In the genomic region with DNA sequence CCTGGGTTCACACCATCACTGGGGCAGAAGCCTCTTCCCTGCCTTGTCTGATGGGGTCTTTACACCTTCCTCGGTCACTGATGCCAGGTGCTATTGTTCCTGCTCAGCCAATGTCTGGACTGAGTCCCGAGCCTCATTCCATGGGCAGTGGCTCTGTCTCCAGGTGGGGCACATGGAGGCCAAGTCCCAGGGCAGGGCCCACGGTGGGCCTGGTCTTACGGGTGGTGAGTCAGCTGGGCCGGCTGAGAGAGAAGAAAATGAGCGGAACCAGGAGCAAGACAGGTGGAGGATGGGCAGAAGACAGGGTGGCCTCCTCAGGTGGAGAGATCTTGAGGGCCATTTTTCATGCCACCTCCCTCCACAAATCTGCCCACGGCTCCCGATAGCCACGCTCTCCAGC, we compare ENCODE assay signal across 18 cellular contexts.
"Had no signal": no experiment of that assay in that cellular context is flagged by ENCODE, and none has a peak within 500 bp of the region (broad histone marks: within the 10 kb centered on the region; RNA-seq: fewer than 3 reads in every experiment).

No MANE protein-coding gene starts in this region.

- H3K27ac ChIP-seq: breast epithelium, left lung had no signal

- H3K4me1 ChIP-seq: breast epithelium had no signal

- H3K9me3 Mint-ChIP-seq: activated naive CD4-positive, alpha-beta T cell treated with anti-CD3 and anti-CD28 coated beads for 36 hours; activated naive CD8-positive, alpha-beta T cell treated with anti-CD3 and anti-CD28 coated beads, Interleukin-2, amount 10 ng/mL, durations not matched to agents 7 days and 5 days; memory B cell; nephron; T-helper 1 cell treated with Interleukin-12 subunit alpha and Interleukin-12 subunit beta and Interleukin-4 antibody, amounts not matched to agents 30 μg/mL and 1 μg/mL, for 36 hours; WTC11 had no signal

- H3K4me3 Mint-ChIP-seq: activated naive CD4-positive, alpha-beta T cell treated with anti-CD3 and anti-CD28 coated beads for 36 hours; activated naive CD8-positive, alpha-beta T cell treated with anti-CD3 and anti-CD28 coated beads, Interleukin-2, amount 10 ng/mL, durations not matched to agents 7 days and 5 days; memory B cell; nephron; T-helper 1 cell treated with Interleukin-12 subunit alpha and Interleukin-12 subunit beta and Interleukin-4 antibody, amounts not matched to agents 30 μg/mL and 1 μg/mL, for 36 hours; WTC11 had no signal

- DNase-seq: activated CD8-positive, alpha-beta memory T cell treated with anti-CD3 and anti-CD28 coated beads for 24 hours; activated effector memory CD4-positive, alpha-beta T cell treated with Interleukin-2 at 50 U/mL for 16 hours; activated naive CD4-positive, alpha-beta T cell treated with anti-CD3 and anti-CD28 coated beads for 36 hours; activated naive CD8-positive, alpha-beta T cell treated with anti-CD3 and anti-CD28 coated beads, Interleukin-2, amount 10 ng/mL, durations not matched to agents 7 days and 5 days; activated T-cell treated with anti-CD3 and anti-CD28 coated beads, Interleukin-2, amount 50 U/mL, for 48 hours; amniotic stem cell; cerebellar nuclear complex; foreskin fibroblast; nucleus accumbens; stimulated activated CD4-positive, alpha-beta T cell treated with anti-CD3 and anti-CD28 coated beads, Interleukin-4, amount 100 ng/mL, for 1 hour; stimulated activated naive CD4-positive, alpha-beta T cell; T1000 had no signal

- H3K4me3 ChIP-seq: breast epithelium, left lung had no signal

- H3K9me3 ChIP-seq: breast epithelium, left lung had no signal

- H3K4me1 Mint-ChIP-seq: activated naive CD8-positive, alpha-beta T cell treated with anti-CD3 and anti-CD28 coated beads, Interleukin-2, amount 10 ng/mL, durations not matched to agents 7 days and 5 days had no signal

- ATAC-seq: WTC11 had no signal

- H3K27me3 Mint-ChIP-seq: activated naive CD8-positive, alpha-beta T cell treated with anti-CD3 and anti-CD28 coated beads, Interleukin-2, amount 10 ng/mL, durations not matched to agents 7 days and 5 days had no signal

- H3K36me3 ChIP-seq: breast epithelium, left lung had no signal

- H3K27ac Mint-ChIP-seq: activated naive CD4-positive, alpha-beta T cell treated with anti-CD3 and anti-CD28 coated beads for 36 hours; activated naive CD8-positive, alpha-beta T cell treated with anti-CD3 and anti-CD28 coated beads, Interleukin-2, amount 10 ng/mL, durations not matched to agents 7 days and 5 days; memory B cell; nephron; T-helper 1 cell treated with Interleukin-12 subunit alpha and Interleukin-12 subunit beta and Interleukin-4 antibody, amounts not matched to agents 30 μg/mL and 1 μg/mL, for 36 hours; WTC11 had no signal

- H3K36me3 Mint-ChIP-seq: activated naive CD8-positive, alpha-beta T cell treated with anti-CD3 and anti-CD28 coated beads, Interleukin-2, amount 10 ng/mL, durations not matched to agents 7 days and 5 days; memory B cell; WTC11 had no signal
